Comparison of ENCODE assay signal across 1 cellular context in the genomic region with DNA sequence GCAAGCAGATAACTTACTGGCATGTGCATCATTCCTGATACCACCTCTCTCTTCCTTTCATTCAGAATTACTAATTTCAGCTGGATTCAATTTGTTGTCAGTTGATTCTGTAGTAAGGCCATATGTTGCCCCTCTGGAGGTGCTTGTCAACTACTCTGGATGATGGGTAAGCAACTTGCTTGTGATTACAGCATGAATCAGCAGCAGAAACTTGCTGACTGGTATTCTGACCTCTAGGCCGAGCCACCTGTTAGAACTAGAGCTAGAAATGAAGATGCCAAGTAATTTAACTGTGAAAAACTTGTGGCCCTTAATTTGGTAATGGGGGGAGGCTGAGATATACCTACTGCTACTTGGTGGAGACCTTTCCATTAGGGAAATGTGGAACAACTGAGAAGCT.
TF ChIP-seq lines count a peak whose summit lies in the region.

No MANE protein-coding gene starts in this region.

TF ChIP-seq in SK-N-SH, 30 proteins besides CTCF, POLR2A, EP300 and RAD21 (continued from another document):
- TF ChIP-seq, protein P1, sequence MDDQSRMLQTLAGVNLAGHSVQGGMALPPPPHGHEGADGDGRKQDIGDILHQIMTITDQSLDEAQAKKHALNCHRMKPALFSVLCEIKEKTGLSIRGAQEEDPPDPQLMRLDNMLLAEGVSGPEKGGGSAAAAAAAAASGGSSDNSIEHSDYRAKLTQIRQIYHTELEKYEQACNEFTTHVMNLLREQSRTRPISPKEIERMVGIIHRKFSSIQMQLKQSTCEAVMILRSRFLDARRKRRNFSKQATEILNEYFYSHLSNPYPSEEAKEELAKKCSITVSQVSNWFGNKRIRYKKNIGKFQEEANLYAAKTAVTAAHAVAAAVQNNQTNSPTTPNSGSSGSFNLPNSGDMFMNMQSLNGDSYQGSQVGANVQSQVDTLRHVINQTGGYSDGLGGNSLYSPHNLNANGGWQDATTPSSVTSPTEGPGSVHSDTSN (IDR thresholded peaks at IDR 0.05) = peak; percentile 57
- TF ChIP-seq MAX (IDR thresholded peaks at IDR 0.05; ENCODE audit: low read depth) (no peak), MXI1 (IDR thresholded peaks at IDR 0.05; ENCODE audit: low read depth, low read length) (peak; percentile 27; the same call in 1 of the 2 replicates)
